8 cellular contexts compared by ENCODE assay signal in genomic region chr5:142151436-142152382, GRCh38. TPM values are rescaled to one million over a fixed set of nuclear protein-coding genes. Genes with fewer than 3 reads are reported as not detected.
DNase-seq lines count a peak whose midpoint lies in the region; ATAC-seq and TF ChIP-seq lines count a peak whose summit lies in the region.

No MANE protein-coding gene starts in this region.

- ATAC-seq in activated B cell treated with CpG ODN at 0.5 μM for 24 hours (ENCODE audit: low read depth) = peak; percentile 37

- no peaks in the 10 kb centered on the region for H3K36me3 ChIP-seq in mesendoderm (ENCODE audit: control insufficient read depth, insufficient read depth, low read length)

- no peak overlapping the region for H2BK15ac ChIP-seq in mesendoderm (replicated peaks; ENCODE audit: low read depth)

- no peak overlapping the region for H3K4me3 ChIP-seq in mesendoderm (ENCODE audit: low read length)

- H3K79me1 ChIP-seq in mesendoderm (ENCODE audit: low read length) = no peaks in the 10 kb centered on the region

- peak; percentile 44 for TF ChIP-seq CTCF in activated B cell treated with CpG ODN at 0.5 μM for 24 hours (IDR thresholded peaks at IDR 0.05)

- no peak overlapping the region for H3K27ac ChIP-seq in mesendoderm (ENCODE audit: low read depth, low read length)

- no peak overlapping the region for H2BK120ac ChIP-seq in mesendoderm (ENCODE audit: low read depth, low read length)

- CTCF ChIA-PET in activated B cell treated with CpG ODN at 0.5 μM for 24 hours (lab: Charles Lee) = interaction anchor here (0.7 to 4.1 kb wide), 13 partner anchors 8 to 597 kb away, joined by 3 to 27 read pairs (median 3); no protein-coding TSS in a partner anchor

- no peak overlapping the region for H3K27ac Mint-ChIP-seq in activated B cell treated with CpG ODN at 0.5 μM for 24 hours

- peak; percentile 13 for DNase-seq in NK-92 treated with Interleukin-12 subunit alpha and Interleukin-12 subunit beta, amount 100 ng/mL, for 24 hours (lab: John Stamatoyannopoulos, UW)
- no peak for DNase-seq in NK-92 (lab: John Stamatoyannopoulos, UW; ENCODE audit: unreplicated experiment)
- DNase-seq in NCI-H2029 treated with DMSO at 0.1 percent for 48 hours (lab: John Stamatoyannopoulos, UW) = peak; percentile 45
- no peak for DNase-seq in activated B cell treated with CpG ODN at 0.5 μM for 24 hours
- peak; percentile 83 to 84 for DNase-seq in dermis microvascular lymphatic vessel endothelial cell (ENCODE audit: low read depth in 2 of 2)
- peak; percentile 83 for DNase-seq in mesendoderm
- peak; percentile 7 to 25 for DNase-seq in stimulated activated CD8-positive, alpha-beta memory T cell treated with anti-CD3 and anti-CD28 coated beads, Interleukin-7, amount 100 ng/mL, for 1 hour (ENCODE audit: low read depth in 2 of 2)
- no peak for DNase-seq in T1000 (lab: John Stamatoyannopoulos, UW)

- H3K4me3 Mint-ChIP-seq in activated B cell treated with CpG ODN at 0.5 μM for 24 hours = no peak overlapping the region

- intact Hi-C loops in activated B cell treated with CpG ODN at 0.5 μM for 24 hours (cut with micrococcal nuclease) = loop anchor here (1.0 to 5.0 kb wide), 7 partner anchors 171 to 737 kb away; no protein-coding TSS in a partner anchor

- no peak overlapping the region for H4K5ac ChIP-seq in mesendoderm (ENCODE audit: low read length)

- H3K4me1 Mint-ChIP-seq in activated B cell treated with CpG ODN at 0.5 μM for 24 hours = no peaks in the 10 kb centered on the region

- H3K4ac ChIP-seq in mesendoderm (ENCODE audit: low read depth, low read length) = no peak overlapping the region

- no peak overlapping the region for H3K56ac ChIP-seq in mesendoderm (ENCODE audit: low read length)

- H3K27me3 Mint-ChIP-seq in activated B cell treated with CpG ODN at 0.5 μM for 24 hours = no peaks in the 10 kb centered on the region

- no peak overlapping the region for H2AK5ac ChIP-seq in mesendoderm (ENCODE audit: low read length)

- POLR2A ChIA-PET in activated B cell treated with CpG ODN at 0.5 μM for 24 hours (lab: Charles Lee) = no interaction called here

- H3K79me2 ChIP-seq in mesendoderm (ENCODE audit: control insufficient read depth, insufficient read depth, low read length) = no peaks in the 10 kb centered on the region

- peaks cover 2% of the 10 kb centered on the region for H3K4me1 ChIP-seq in mesendoderm (ENCODE audit: control insufficient read depth, low read depth, low read length)

- H2BK5ac ChIP-seq in mesendoderm (ENCODE audit: low read length) = no peak overlapping the region

- peaks cover 40% of the 10 kb centered on the region for H3K36me3 Mint-ChIP-seq in activated B cell treated with CpG ODN at 0.5 μM for 24 hours (ENCODE audit: low read depth)

- H3K23ac ChIP-seq in mesendoderm (ENCODE audit: low read length) = no peak overlapping the region

- no peak overlapping the region for H3K4me2 ChIP-seq in mesendoderm (ENCODE audit: low read length)

- no peaks in the 10 kb centered on the region for H3K9me3 Mint-ChIP-seq in activated B cell treated with CpG ODN at 0.5 μM for 24 hours

- H3K27me3 ChIP-seq in mesendoderm (ENCODE audit: insufficient read depth, low read length, poor library complexity) = no peaks in the 10 kb centered on the region

- H4K8ac ChIP-seq in mesendoderm (ENCODE audit: low read depth, low read length) = no peak overlapping the region

- WGBS in mesendoderm (ENCODE audit: extremely low coverage, insufficient coverage, low lambda C conversion rate) = no CpG with 5 or more reads among the region's 3 CpGs

- H3K9ac ChIP-seq in mesendoderm (ENCODE audit: low read length) = no peak overlapping the region

- no peak overlapping the region for H3K18ac ChIP-seq in mesendoderm (ENCODE audit: low read length)

RNA-seq across cellular contexts. Expression of gene NDFIP1, which starts 43.1 kb away (rescaled TPM):
- total RNA-seq in activated B cell treated with CpG ODN at 0.5 μM for 24 hours (19.7 and 24.2 TPM in 2 replicates), dermis microvascular lymphatic vessel endothelial cell (32.9 and 46.5 TPM in 2 replicates)
- 20.2 TPM for polyA plus RNA-seq in mesendoderm (2013, experiment 1 of 2)
- polyA plus RNA-seq in mesendoderm (2013, experiment 2 of 2) = 19.9 TPM

Comparison
In these comparisons a context has a peak if more than half of its experiments do, and no peak if none do; other contexts are left out.
1. DNase-seq: peak in NK-92 treated with Interleukin-12 subunit alpha and Interleukin-12 subunit beta, amount 100 ng/mL, for 24 hours (single experiment), NCI-H2029 treated with DMSO at 0.1 percent for 48 hours (single experiment), dermis microvascular lymphatic vessel endothelial cell (2 of 2), mesendoderm (single experiment) and stimulated activated CD8-positive, alpha-beta memory T cell treated with anti-CD3 and anti-CD28 coated beads, Interleukin-7, amount 100 ng/mL, for 1 hour (2 of 2); none in NK-92 (single experiment), activated B cell treated with CpG ODN at 0.5 μM for 24 hours (single experiment) and T1000 (single experiment).